ENCODE assay signal across 21 cellular contexts in the genomic region with DNA sequence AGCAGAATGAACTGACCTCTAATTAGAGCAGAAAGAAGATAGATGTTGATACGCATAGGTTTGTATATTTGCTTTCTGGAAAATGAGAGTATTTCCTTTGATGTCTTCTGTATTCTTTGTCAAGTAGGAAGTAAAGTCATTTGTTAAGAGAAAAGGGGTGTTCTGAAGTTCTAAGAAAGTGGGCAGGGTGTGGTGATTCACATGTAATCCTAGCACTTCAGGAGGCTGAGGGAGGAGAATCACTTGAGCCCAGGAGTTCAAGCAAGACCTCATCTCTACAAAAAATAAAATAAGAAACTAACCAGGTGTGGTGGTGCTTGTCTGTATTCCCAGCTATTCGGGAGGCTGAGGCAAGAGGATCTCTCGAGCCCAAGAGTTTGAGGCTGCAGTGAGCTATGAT. TPM values are rescaled to one million over a fixed set of nuclear protein-coding genes. Genes with fewer than 3 reads are reported as not detected.
A peak's percentile ranks its signal among the peaks of the same experiment; 100 is the strongest.
DNase-seq lines count a peak whose midpoint lies in the region; ATAC-seq and TF ChIP-seq lines count a peak whose summit lies in the region.
"Had no signal": no experiment of that assay in that cellular context is flagged by ENCODE, and none has a peak within 500 bp of the region (broad histone marks: within the 10 kb centered on the region; RNA-seq: fewer than 3 reads in every experiment).

No MANE protein-coding gene starts in this region.

- H3K36me3 ChIP-seq in CD8-positive, alpha-beta memory T cell (ENCODE audit: insufficient read depth, low read length): no peaks in the 10 kb centered on the region
- H3K36me3 ChIP-seq: gastrocnemius medialis, tibial artery had no signal

- no peaks in the 10 kb centered on the region for H3K27me3 Mint-ChIP-seq in activated CD4-positive, alpha-beta T cell treated with anti-CD3 and anti-CD28 coated beads, Interleukin-2, amount 10 ng/mL, durations not matched to agents 7 days and 5 days
- peaks cover 0 to 3% of the 10 kb centered on the region in 2 donors for H3K27me3 Mint-ChIP-seq in CD8-positive, alpha-beta memory T cell
- H3K27me3 Mint-ChIP-seq in activated CD8-positive, alpha-beta T cell treated with anti-CD3 and anti-CD28 coated beads for 36 hours: no peaks in the 10 kb centered on the region
- no peaks in the 10 kb centered on the region for H3K27me3 Mint-ChIP-seq in nephron (ENCODE audit: low read depth)

- no peaks in the 10 kb centered on the region for H3K9me3 ChIP-seq in CD8-positive, alpha-beta memory T cell (ENCODE audit: low read length)
- H3K9me3 ChIP-seq: gastrocnemius medialis, tibial artery had no signal

- ATAC-seq in activated CD8-positive, alpha-beta T cell treated with anti-CD3 and anti-CD28 coated beads for 36 hours: peak; percentile 46
- ATAC-seq in esophagus mucosa (no peak), HG03378 (IDR thresholded peaks at IDR 0.05; ENCODE audit: unreplicated experiment) (no peak)
- ATAC-seq: gastrocnemius medialis had no signal

- peaks cover 48% of the 10 kb centered on the region for H3K36me3 Mint-ChIP-seq in activated CD4-positive, alpha-beta T cell treated with anti-CD3 and anti-CD28 coated beads, Interleukin-2, amount 10 ng/mL, durations not matched to agents 7 days and 5 days (ENCODE audit: low read depth)
- peaks cover 0 to 25% (median 2%) of the 10 kb centered on the region in 3 donors for H3K36me3 Mint-ChIP-seq in CD8-positive, alpha-beta memory T cell
- H3K36me3 Mint-ChIP-seq in activated CD8-positive, alpha-beta T cell treated with anti-CD3 and anti-CD28 coated beads for 36 hours (ENCODE audit: low read depth): peaks cover 44% of the 10 kb centered on the region
- H3K36me3 Mint-ChIP-seq in nephron (ENCODE audit: low read depth): peaks cover 21% of the 10 kb centered on the region

- peaks cover 51% of the 10 kb centered on the region for H3K4me1 Mint-ChIP-seq in activated CD4-positive, alpha-beta T cell treated with anti-CD3 and anti-CD28 coated beads, Interleukin-2, amount 10 ng/mL, durations not matched to agents 7 days and 5 days
- peaks cover 37 to 50% (median 44%) of the 10 kb centered on the region in 3 donors for H3K4me1 Mint-ChIP-seq in CD8-positive, alpha-beta memory T cell
- H3K4me1 Mint-ChIP-seq in activated CD8-positive, alpha-beta T cell treated with anti-CD3 and anti-CD28 coated beads for 36 hours (ENCODE audit: low read depth): peaks cover 36% of the 10 kb centered on the region
- peaks cover 27% of the 10 kb centered on the region for H3K4me1 Mint-ChIP-seq in nephron

- H3K27ac Mint-ChIP-seq in activated CD4-positive, alpha-beta T cell treated with anti-CD3 and anti-CD28 coated beads, Interleukin-2, amount 10 ng/mL, durations not matched to agents 7 days and 5 days: peak overlapping the region; percentile 81
- H3K27ac Mint-ChIP-seq in CD8-positive, alpha-beta memory T cell: peak overlapping the region in 5 of 8 donors; percentile 13 to 46 (median 19)
- peak overlapping the region; percentile 63 for H3K27ac Mint-ChIP-seq in activated CD8-positive, alpha-beta T cell treated with anti-CD3 and anti-CD28 coated beads for 36 hours
- peak overlapping the region in 2 of 3 experiments; percentile 3 to 28 for H3K27ac Mint-ChIP-seq in nephron

- peak overlapping the region; percentile 89 for H3K4me3 Mint-ChIP-seq in activated CD4-positive, alpha-beta T cell treated with anti-CD3 and anti-CD28 coated beads, Interleukin-2, amount 10 ng/mL, durations not matched to agents 7 days and 5 days
- H3K4me3 Mint-ChIP-seq in CD8-positive, alpha-beta memory T cell: peak overlapping the region in 1 of 7 donors; percentile 12
- peak overlapping the region; percentile 80 for H3K4me3 Mint-ChIP-seq in activated CD8-positive, alpha-beta T cell treated with anti-CD3 and anti-CD28 coated beads for 36 hours
- no peak overlapping the region for H3K4me3 Mint-ChIP-seq in nephron

- intact Hi-C loops in activated CD8-positive, alpha-beta T cell treated with anti-CD3 and anti-CD28 coated beads for 36 hours (cut with micrococcal nuclease): no loop called here

- no peak overlapping the region for H3K27ac ChIP-seq in CD8-positive, alpha-beta memory T cell (ENCODE audit: low read depth, low read length)
- H3K27ac ChIP-seq: epithelial cell of prostate, gastrocnemius medialis, PC-9, SK-N-MC, tibial artery had no signal

- no peak for TF ChIP-seq CTCF in activated CD8-positive, alpha-beta T cell treated with anti-CD3 and anti-CD28 coated beads for 36 hours (IDR thresholded peaks at IDR 0.05)
- no peak for TF ChIP-seq CTCF in nephron (IDR thresholded peaks at IDR 0.05; ENCODE audit: unreplicated experiment in 3 of 3)

- POLR2A ChIA-PET in activated CD4-positive, alpha-beta T cell treated with anti-CD3 and anti-CD28 coated beads, Interleukin-2, amount 10 ng/mL, durations not matched to agents 7 days and 5 days (lab: Charles Lee): no interaction called here
- POLR2A ChIA-PET in CD8-positive, alpha-beta memory T cell (lab: Charles Lee): interaction anchor here (2.0 kb wide), 1 partner anchor 11 kb away, joined by 8 read pairs; the partner anchor contains the start of gene TULP3
- POLR2A ChIA-PET in activated CD8-positive, alpha-beta T cell treated with anti-CD3 and anti-CD28 coated beads for 36 hours (lab: Charles Lee): interaction anchor here (4.8 kb wide), 1 partner anchor 10 kb away, joined by 48 read pairs; the partner anchor contains the start of gene TULP3

- no peaks in the 10 kb centered on the region for H3K9me3 Mint-ChIP-seq in activated CD4-positive, alpha-beta T cell treated with anti-CD3 and anti-CD28 coated beads, Interleukin-2, amount 10 ng/mL, durations not matched to agents 7 days and 5 days
- no peaks in the 10 kb centered on the region for H3K9me3 Mint-ChIP-seq in CD8-positive, alpha-beta memory T cell
- H3K9me3 Mint-ChIP-seq in activated CD8-positive, alpha-beta T cell treated with anti-CD3 and anti-CD28 coated beads for 36 hours: no peaks in the 10 kb centered on the region
- no peaks in the 10 kb centered on the region for H3K9me3 Mint-ChIP-seq in nephron

- peaks cover 27% of the 10 kb centered on the region for H3K4me1 ChIP-seq in CD8-positive, alpha-beta memory T cell (ENCODE audit: insufficient read depth, low read length)

- no peak overlapping the region for H3K4me3 ChIP-seq in CD8-positive, alpha-beta memory T cell (ENCODE audit: low read length)
- H3K4me3 ChIP-seq: gastrocnemius medialis, PC-9, SK-N-MC, tibial artery had no signal

- CTCF ChIA-PET in activated CD4-positive, alpha-beta T cell treated with anti-CD3 and anti-CD28 coated beads, Interleukin-2, amount 10 ng/mL, durations not matched to agents 7 days and 5 days (lab: Charles Lee): interaction anchor here (1.0 kb wide), 2 partner anchors 11 to 26 kb away, joined by 3 to 4 read pairs; no protein-coding TSS in a partner anchor
- CTCF ChIA-PET in CD8-positive, alpha-beta memory T cell (lab: Charles Lee): interaction anchor here (1.8 to 2.6 kb wide), 2 partner anchors 11 to 13 kb away, joined by 3 to 11 read pairs; partner anchors contain the start of gene TULP3
- CTCF ChIA-PET in activated CD8-positive, alpha-beta T cell treated with anti-CD3 and anti-CD28 coated beads for 36 hours (lab: Charles Lee): interaction anchor here (1.0 to 1.5 kb wide), 4 partner anchors 8 to 155 kb away, joined by 3 to 5 read pairs (median 4); no protein-coding TSS in a partner anchor

- peak; percentile 23 for DNase-seq in activated CD4-positive, alpha-beta T cell treated with anti-CD3 and anti-CD28 coated beads, Interleukin-2, amount 10 ng/mL, durations not matched to agents 7 days and 5 days
- DNase-seq in activated CD4-positive, alpha-beta T cell treated with anti-CD3 and anti-CD28 coated beads for 48 hours: no peak
- DNase-seq in CD8-positive, alpha-beta memory T cell: no peak
- peak; percentile 22 for DNase-seq in activated CD8-positive, alpha-beta T cell treated with anti-CD3 and anti-CD28 coated beads for 36 hours
- no peak for DNase-seq in activated CD4-positive, CD25-positive, alpha-beta regulatory T cell (lab: John Stamatoyannopoulos, UW)
- DNase-seq: activated CD8-positive, alpha-beta memory T cell treated with anti-CD3 and anti-CD28 coated beads for 24 hours; activated gamma-delta T cell treated with Interleukin-2 at 50 U/mL for 16 hours; dermis blood vessel endothelial cell; gastrocnemius medialis; NCI-H146; NCI-H82; PC-9; stimulated activated CD4-positive, alpha-beta T cell treated with anti-CD3 and anti-CD28 coated beads, Interleukin-12 subunit alpha, Interleukin-12 subunit beta, amount 100 ng/mL, for 4 hours; tibial artery had no signal

- no peaks in the 10 kb centered on the region for H3K27me3 ChIP-seq in CD8-positive, alpha-beta memory T cell (ENCODE audit: insufficient read depth, low read length, poor library complexity, severe bottlenecking)
- H3K27me3 ChIP-seq: gastrocnemius medialis, tibial artery had no signal

RNA-seq across cellular contexts. Expression of gene RHNO1, which starts 2.8 kb away (rescaled TPM):
- 10 to 100 TPM; 53.6 to 61.4 TPM for total RNA-seq in activated CD4-positive, alpha-beta T cell treated with anti-CD3 and anti-CD28 coated beads, Interleukin-2, amount 10 ng/mL, durations not matched to agents 7 days and 5 days
- 10 to 100 TPM; 41.9 to 45.4 TPM for total RNA-seq in CD8-positive, alpha-beta memory T cell
- polyA plus RNA-seq in CD8-positive, alpha-beta memory T cell: 60.0 TPM
- 10 to 100 TPM; 56.9 to 62.9 TPM for total RNA-seq in activated CD8-positive, alpha-beta T cell treated with anti-CD3 and anti-CD28 coated beads for 36 hours
- total RNA-seq in esophagus mucosa: 21.9 TPM

RNA-seq across cellular contexts. Expression of gene FOXM1, which starts 2.9 kb away (rescaled TPM):
- 100 to 1,000 TPM; 119 to 131 TPM for total RNA-seq in activated CD4-positive, alpha-beta T cell treated with anti-CD3 and anti-CD28 coated beads, Interleukin-2, amount 10 ng/mL, durations not matched to agents 7 days and 5 days
- total RNA-seq in CD8-positive, alpha-beta memory T cell: 10 to 100 TPM; 66.2 to 67.5 TPM
- 0.15 TPM for polyA plus RNA-seq in CD8-positive, alpha-beta memory T cell
- total RNA-seq in activated CD8-positive, alpha-beta T cell treated with anti-CD3 and anti-CD28 coated beads for 36 hours: 10 to 100 TPM; 64.4 to 64.8 TPM
- total RNA-seq in esophagus mucosa: 31.2 TPM

RNA-seq across cellular contexts. Expression of gene TULP3, which starts 10.8 kb away (rescaled TPM):
- total RNA-seq in activated CD4-positive, alpha-beta T cell treated with anti-CD3 and anti-CD28 coated beads, Interleukin-2, amount 10 ng/mL, durations not matched to agents 7 days and 5 days: 1 to 10 TPM; 8.6 to 9.1 TPM
- total RNA-seq in CD8-positive, alpha-beta memory T cell: 1 to 10 TPM; 9.1 to 9.3 TPM
- polyA plus RNA-seq in CD8-positive, alpha-beta memory T cell: 9.7 TPM
- total RNA-seq in activated CD8-positive, alpha-beta T cell treated with anti-CD3 and anti-CD28 coated beads for 36 hours: 1 to 10 TPM; 5.6 to 6.0 TPM
- total RNA-seq in esophagus mucosa: 15.8 TPM

RNA-seq across cellular contexts. Expression of gene TEX52, which starts 23.0 kb away (rescaled TPM):
- under 1 TPM; 0.29 to 0.35 TPM for total RNA-seq in activated CD4-positive, alpha-beta T cell treated with anti-CD3 and anti-CD28 coated beads, Interleukin-2, amount 10 ng/mL, durations not matched to agents 7 days and 5 days
- not detected for total RNA-seq in CD8-positive, alpha-beta memory T cell
- not detected for polyA plus RNA-seq in CD8-positive, alpha-beta memory T cell
- under 1 TPM; 0.29 to 0.36 TPM for total RNA-seq in activated CD8-positive, alpha-beta T cell treated with anti-CD3 and anti-CD28 coated beads for 36 hours
- total RNA-seq in esophagus mucosa: not detected
- total RNA-seq: Daoy, dermis blood vessel endothelial cell, PC-9, renal cortical epithelial cell had no signal

RNA-seq across cellular contexts. Expression of gene NRIP2, which starts 45.0 kb away (rescaled TPM):
- total RNA-seq in activated CD4-positive, alpha-beta T cell treated with anti-CD3 and anti-CD28 coated beads, Interleukin-2, amount 10 ng/mL, durations not matched to agents 7 days and 5 days: not detected
- not detected for total RNA-seq in CD8-positive, alpha-beta memory T cell
- polyA plus RNA-seq in CD8-positive, alpha-beta memory T cell: 0.82 TPM
- total RNA-seq in activated CD8-positive, alpha-beta T cell treated with anti-CD3 and anti-CD28 coated beads for 36 hours: not detected
- 0.08 TPM for total RNA-seq in esophagus mucosa
- total RNA-seq: Daoy, dermis blood vessel endothelial cell, PC-9, renal cortical epithelial cell had no signal

Comparison
In these comparisons a context has a peak if more than half of its experiments do, and no peak if none do; other contexts are left out.
1. DNase-seq: peak in activated CD4-positive, alpha-beta T cell treated with anti-CD3 and anti-CD28 coated beads, Interleukin-2, amount 10 ng/mL, durations not matched to agents 7 days and 5 days (single experiment) and activated CD8-positive, alpha-beta T cell treated with anti-CD3 and anti-CD28 coated beads for 36 hours (single experiment); none in activated CD4-positive, alpha-beta T cell treated with anti-CD3 and anti-CD28 coated beads for 48 hours (single experiment), CD8-positive, alpha-beta memory T cell (0 of 5) and activated CD4-positive, CD25-positive, alpha-beta regulatory T cell (0 of 4).
2. H3K27ac Mint-ChIP-seq: peak in every context shown above with its lines; median percentile 81 in activated CD4-positive, alpha-beta T cell treated with anti-CD3 and anti-CD28 coated beads, Interleukin-2, amount 10 ng/mL, durations not matched to agents 7 days and 5 days; 63 in activated CD8-positive, alpha-beta T cell treated with anti-CD3 and anti-CD28 coated beads for 36 hours; 19 in CD8-positive, alpha-beta memory T cell; 16 in nephron.
3. H3K4me3 Mint-ChIP-seq: peak in activated CD4-positive, alpha-beta T cell treated with anti-CD3 and anti-CD28 coated beads, Interleukin-2, amount 10 ng/mL, durations not matched to agents 7 days and 5 days (single experiment) and activated CD8-positive, alpha-beta T cell treated with anti-CD3 and anti-CD28 coated beads for 36 hours (single experiment); none in nephron (0 of 3).